7 cellular contexts compared by ENCODE assay signal in the genomic region with DNA sequence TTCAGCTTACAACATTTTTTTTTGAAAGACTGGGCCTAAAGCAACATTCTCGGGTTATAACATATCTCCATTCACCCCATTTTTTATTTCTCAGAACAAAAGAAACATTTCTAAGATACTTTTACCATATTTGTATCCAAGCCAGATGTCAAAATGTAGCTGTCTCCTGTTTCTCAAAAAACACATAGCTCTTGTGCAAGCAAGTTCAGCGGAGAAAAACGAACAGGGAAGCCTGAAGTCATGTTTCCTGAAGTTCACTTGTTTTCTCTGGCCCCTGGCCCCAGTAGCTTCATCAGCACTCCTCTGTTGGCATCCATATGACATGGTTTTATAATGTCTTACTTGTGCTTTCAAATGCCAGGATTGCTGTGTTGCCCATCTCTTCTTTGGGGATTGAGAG.
"Had no signal": no experiment of that assay in that cellular context is flagged by ENCODE, and none has a peak within 500 bp of the region (broad histone marks: within the 10 kb centered on the region; RNA-seq: fewer than 3 reads in every experiment).

No MANE protein-coding gene starts in this region.

- H3K4me3 ChIP-seq: dorsolateral prefrontal cortex, esophagus squamous epithelium, gastrocnemius medialis, left ventricle myocardium inferior, smooth muscle cell had no signal

- DNase-seq: activated T-cell treated with anti-CD3 and anti-CD28 coated beads, Interleukin-2, amount 50 U/mL, for 1 hour; dorsolateral prefrontal cortex; esophagus squamous epithelium; gastrocnemius medialis; left ventricle myocardium inferior; T-helper 17 cell had no signal
